ENCODE assay signal across 15 cellular contexts in genomic region chr9:60969988-60970668, GRCh38. TPM values are rescaled to one million over a fixed set of nuclear protein-coding genes. Genes with fewer than 3 reads are reported as not detected.
"Had no signal": no experiment of that assay in that cellular context is flagged by ENCODE, and none has a peak within 500 bp of the region (broad histone marks: within the 10 kb centered on the region; RNA-seq: fewer than 3 reads in every experiment).

No MANE protein-coding gene starts in this region.

RNA-seq across cellular contexts. Expression of gene SPATA31A5, which starts 55.9 kb away (rescaled TPM):
- total RNA-seq: stomach, subcutaneous adipose tissue, suprapubic skin, temporal lobe, thoracic aorta, thyroid gland, tibial nerve, transverse colon, upper lobe of left lung, upper lobe of right lung, ureter, urinary bladder, uterus, vagina had no signal
- polyA plus RNA-seq: stomach, thymus, urinary bladder had no signal
